Comparison of ENCODE assay signal across 10 cellular contexts in genomic region chr11:63564056-63564784, GRCh38. TPM values are rescaled to one million over a fixed set of nuclear protein-coding genes. Genes with fewer than 3 reads are reported as not detected.
A peak's percentile ranks its signal among the peaks of the same experiment; 100 is the strongest.
DNase-seq lines count a peak whose midpoint lies in the region; ATAC-seq and TF ChIP-seq lines count a peak whose summit lies in the region.
"Had no signal": no experiment of that assay in that cellular context is flagged by ENCODE, and none has a peak within 500 bp of the region (broad histone marks: within the 10 kb centered on the region; RNA-seq: fewer than 3 reads in every experiment).

No MANE protein-coding gene starts in this region.

- H3K9ac ChIP-seq in KMS-11: peak overlapping the region; percentile 52

- H3K4me1 ChIP-seq in KMS-11 (ENCODE audit: low read depth, poor library complexity, severe bottlenecking): peaks cover 75% of the 10 kb centered on the region
- peaks cover 11 to 15% (median 13%) of the 10 kb centered on the region in 4 donors for H3K4me1 ChIP-seq in esophagus muscularis mucosa
- peaks cover 36% of the 10 kb centered on the region for H3K4me1 ChIP-seq in foreskin keratinocyte

- H4K20me1 ChIP-seq in KMS-11 (ENCODE audit: insufficient read depth): no peaks in the 10 kb centered on the region

- no peak for TF ChIP-seq EP300 in esophagus muscularis mucosa (IDR thresholded peaks at IDR 0.05)

- peak overlapping the region; percentile 99 for H3K4me2 ChIP-seq in KMS-11

- intact Hi-C loops in esophagus muscularis mucosa (cut with DNase I): no loop called here

- peak overlapping the region; percentile 46; the same call in 1 of the 2 replicates for H2AFZ ChIP-seq in KMS-11 (ENCODE audit: low read depth)

- no peak overlapping the region for H3K4me3 ChIP-seq in KMS-11 (IDR thresholded peaks at IDR 0.05; ENCODE audit: insufficient read depth, low read depth, low read length)
- H3K4me3 ChIP-seq in esophagus muscularis mucosa: no peak overlapping the region

- TF ChIP-seq CTCF in KMS-11 (conservative IDR thresholded peaks at IDR 0.05; ENCODE audit: low read depth, low read length): no peak
- no peak for TF ChIP-seq CTCF in esophagus muscularis mucosa (IDR thresholded peaks at IDR 0.05)
- no peak for TF ChIP-seq CTCF in foreskin keratinocyte (conservative IDR thresholded peaks at IDR 0.05)

- no peaks in the 10 kb centered on the region for H3K27me3 ChIP-seq in KMS-11 (ENCODE audit: insufficient read depth, low read depth)
- no peaks in the 10 kb centered on the region for H3K27me3 ChIP-seq in esophagus muscularis mucosa
- no peaks in the 10 kb centered on the region for H3K27me3 ChIP-seq in foreskin keratinocyte

- H3K36me3 ChIP-seq in KMS-11 (ENCODE audit: insufficient read depth) (no peaks in the 10 kb centered on the region), esophagus muscularis mucosa (no peaks in the 10 kb centered on the region)

- H3K9me3 ChIP-seq in esophagus muscularis mucosa: no peaks in the 10 kb centered on the region

- ATAC-seq in GM18508 (IDR thresholded peaks at IDR 0.05; ENCODE audit: insufficient read depth, unreplicated experiment) (peak; percentile 35), GM21529 (IDR thresholded peaks at IDR 0.05; ENCODE audit: unreplicated experiment) (peak; percentile 73), foreskin keratinocyte (no peak)

- no peak for TF ChIP-seq POLR2A in esophagus muscularis mucosa (IDR thresholded peaks at IDR 0.05; ENCODE audit: low read depth)

- H3K79me2 ChIP-seq in KMS-11 (ENCODE audit: insufficient read depth, low read depth): no peaks in the 10 kb centered on the region

- WGBS in esophagus muscularis mucosa: 86% methylated on average over 7 of the region's 7 CpGs

- H3K27ac ChIP-seq in KMS-11 (peak overlapping the region; percentile 88), esophagus muscularis mucosa (replicated peaks in 1 of 4) (no peak overlapping the region), foreskin keratinocyte (no peak overlapping the region)

- peak; percentile 72 for DNase-seq in glomerular visceral epithelial cell (ENCODE audit: extremely low spot score)
- DNase-seq in esophagus muscularis mucosa (ENCODE audit: extremely low spot score): no peak
- no peak for DNase-seq in NCI-H1092 (lab: John Stamatoyannopoulos, UW)
- DNase-seq in activated effector memory CD4-positive, alpha-beta T cell treated with Interleukin-2 at 50 U/mL for 16 hours: no peak
- DNase-seq in foreskin keratinocyte: no peak
- DNase-seq: IMR-90 had no signal

RNA-seq across cellular contexts. Expression of gene PLAAT2, which starts 1.0 kb away (rescaled TPM):
- total RNA-seq in esophagus muscularis mucosa (not detected), foreskin keratinocyte (0.20 TPM in 1 of 2 replicates, not detected in the other)
- polyA plus RNA-seq in foreskin keratinocyte: 0.22 TPM in 1 of 2 replicates, not detected in the other
- total RNA-seq: IMR-90 had no signal
- polyA plus RNA-seq: IMR-90 had no signal

RNA-seq across cellular contexts. Expression of gene PLAAT4, which starts 27.6 kb away (rescaled TPM):
- total RNA-seq in esophagus muscularis mucosa (10 to 100 TPM in 3 of 4 donors, 1 to 10 TPM in 1; 9.1 to 28.0 (median 20.1) TPM), foreskin keratinocyte (2.6 and 3.9 TPM in 2 replicates)
- 3.8 and 4.0 TPM in 2 replicates for polyA plus RNA-seq in foreskin keratinocyte

RNA-seq across cellular contexts. Expression of gene PLAAT3, which starts 50.0 kb away (rescaled TPM):
- total RNA-seq in esophagus muscularis mucosa (10 to 100 TPM; 40.3 to 74.8 (median 54.4) TPM), foreskin keratinocyte (0.14 and 0.58 TPM in 2 replicates)
- polyA plus RNA-seq in foreskin keratinocyte: 0.26 and 0.74 TPM in 2 replicates

RNA-seq across cellular contexts. Expression of gene LGALS12, which starts 58.3 kb away (rescaled TPM):
- total RNA-seq in esophagus muscularis mucosa (not detected), foreskin keratinocyte (not detected in 2 replicates)
- not detected in 2 replicates for polyA plus RNA-seq in foreskin keratinocyte
- total RNA-seq: bronchial epithelial cell, IMR-90 had no signal
- polyA plus RNA-seq: IMR-90 had no signal

Comparison
In these comparisons a context has a peak if more than half of its experiments do, and no peak if none do; other contexts are left out.
1. RNA of gene PLAAT3, which starts 50.0 kb away (total RNA-seq): 40.3 to 74.8 TPM in esophagus muscularis mucosa; 0.14 to 0.58 TPM in foreskin keratinocyte; every median in the first group is over 10 times any median in the second.